In genomic region chr15:37014566-37014965, GRCh38 we compare ENCODE assay signal across 19 cellular contexts.
DNase-seq lines count a peak whose midpoint lies in the region; ATAC-seq and TF ChIP-seq lines count a peak whose summit lies in the region.
"Had no signal": no experiment of that assay in that cellular context is flagged by ENCODE, and none has a peak within 500 bp of the region (broad histone marks: within the 10 kb centered on the region; RNA-seq: fewer than 3 reads in every experiment).

No MANE protein-coding gene starts in this region.

- intact Hi-C loops in Caco-2 (cut with micrococcal nuclease; ENCODE audit: unreplicated experiment), result loop anchor here (1.0 to 2.0 kb wide), 2 partner anchors 21 to 38 kb away; no protein-coding TSS in a partner anchor

- peak overlapping the region; percentile 34 to 80 (median 72) for H3K27ac ChIP-seq in gastroesophageal sphincter
- H3K27ac ChIP-seq: thyroid gland had no signal

- no peak overlapping the region for H3K4me3 Mint-ChIP-seq in Caco-2 (ENCODE audit: unreplicated experiment)
- H3K4me3 Mint-ChIP-seq in nephron progenitor cell, result no peak overlapping the region
- H3K4me3 Mint-ChIP-seq: activated naive CD4-positive, alpha-beta T cell treated with anti-CD3 and anti-CD28 coated beads, Interleukin-2, amount 50 U/mL, for 24 hours; CD4-positive, CD25-positive, alpha-beta regulatory T cell; effector memory CD8-positive, alpha-beta T cell had no signal

- CTCF ChIA-PET in Caco-2 (lab: Charles Lee), result interaction anchor here (0.7 kb wide), 1 partner anchor 229 kb away, joined by 3 read pairs; no protein-coding TSS in a partner anchor

- H3K27me3 ChIP-seq in Caco-2 (replicated peaks; ENCODE audit: control insufficient read depth, insufficient read depth, low read length), result no peaks in the 10 kb centered on the region
- no peaks in the 10 kb centered on the region for H3K27me3 ChIP-seq in gastroesophageal sphincter
- H3K27me3 ChIP-seq: breast epithelium, Peyer's patch, thyroid gland had no signal

- peaks cover 12% of the 10 kb centered on the region for H3K4me1 Mint-ChIP-seq in Caco-2 (ENCODE audit: low read depth, unreplicated experiment)
- peaks cover 57% of the 10 kb centered on the region for H3K4me1 Mint-ChIP-seq in nephron progenitor cell
- H3K4me1 Mint-ChIP-seq: activated naive CD4-positive, alpha-beta T cell treated with anti-CD3 and anti-CD28 coated beads, Interleukin-2, amount 50 U/mL, for 24 hours; CD4-positive, CD25-positive, alpha-beta regulatory T cell had no signal

- H3K36me3 ChIP-seq in Caco-2 (ENCODE audit: control insufficient read depth, insufficient read depth, low read length) (peaks cover 1% of the 10 kb centered on the region; the same call in 1 of the 2 replicates), gastroesophageal sphincter (no peaks in the 10 kb centered on the region)
- H3K36me3 ChIP-seq: breast epithelium, HAP-1, Peyer's patch, thyroid gland had no signal

- TF ChIP-seq EP300 in gastroesophageal sphincter (IDR thresholded peaks at IDR 0.05), result no peak

- H3K4me3 ChIP-seq in Caco-2 (ENCODE audit: low read depth, low read length), result no peak overlapping the region
- H3K4me3 ChIP-seq in gastroesophageal sphincter, result no peak overlapping the region
- H3K4me3 ChIP-seq: breast epithelium, HAP-1, Peyer's patch, thyroid gland had no signal

- ATAC-seq in gastroesophageal sphincter (no peak), GM19328 (IDR thresholded peaks at IDR 0.05; ENCODE audit: unreplicated experiment) (no peak), HG02852 (IDR thresholded peaks at IDR 0.05; ENCODE audit: unreplicated experiment) (no peak)
- ATAC-seq: effector memory CD8-positive, alpha-beta T cell; left lobe of liver had no signal

- 49 to 51% methylated on average over 3 of the region's 3 CpGs for WGBS in gastroesophageal sphincter (ENCODE audit: low coverage in 1 of 2), 2 donors

- peak overlapping the region; percentile 8 for H3K27ac Mint-ChIP-seq in Caco-2 (ENCODE audit: unreplicated experiment)
- peak overlapping the region; percentile 92 for H3K27ac Mint-ChIP-seq in nephron progenitor cell
- H3K27ac Mint-ChIP-seq: activated naive CD4-positive, alpha-beta T cell treated with anti-CD3 and anti-CD28 coated beads, Interleukin-2, amount 50 U/mL, for 24 hours; CD4-positive, CD25-positive, alpha-beta regulatory T cell; effector memory CD8-positive, alpha-beta T cell had no signal

- TF ChIP-seq CTCF in Caco-2 (IDR thresholded peaks at IDR 0.05; ENCODE audit: insufficient read depth in 1 of 2, low read depth in 1 of 2, low read length in 1 of 2, severe bottlenecking in 1 of 2, unreplicated experiment in 1 of 2) (no peak), gastroesophageal sphincter (IDR thresholded peaks at IDR 0.05) (no peak), nephron progenitor cell (IDR thresholded peaks at IDR 0.05) (no peak)

- no peaks in the 10 kb centered on the region for H3K36me3 Mint-ChIP-seq in Caco-2 (ENCODE audit: insufficient read depth, unreplicated experiment)
- peaks cover 85% of the 10 kb centered on the region for H3K36me3 Mint-ChIP-seq in nephron progenitor cell (ENCODE audit: low read depth)
- H3K36me3 Mint-ChIP-seq: activated naive CD4-positive, alpha-beta T cell treated with anti-CD3 and anti-CD28 coated beads, Interleukin-2, amount 50 U/mL, for 24 hours; CD4-positive, CD25-positive, alpha-beta regulatory T cell had no signal

- POLR2A ChIA-PET in Caco-2 (lab: Charles Lee), result no interaction called here

- BruUV-seq in Caco-2 (replicated peaks; lab: Mats Ljungman, UMichigan), result no TSS peak

- DNase-seq in Caco-2, result peak; percentile 51 to 54
- peak; percentile 48 for DNase-seq in RPMI7951 (ENCODE audit: low read depth)
- DNase-seq in nephron progenitor cell, result no peak
- DNase-seq in COLO668 (lab: John Stamatoyannopoulos, UW; ENCODE audit: unreplicated experiment), result no peak
- no peak for DNase-seq in Ammon's horn (ENCODE audit: low spot score)
- DNase-seq: activated CD4-positive, alpha-beta T cell treated with anti-CD3 and anti-CD28 coated beads, Interleukin-2, amount 50 U/mL, for 48 hours; activated T-cell treated with anti-CD3 and anti-CD28 coated beads, Interleukin-2, amount 50 U/mL, for 1 hour; CD4-positive, CD25-positive, alpha-beta regulatory T cell; DMS79; effector memory CD8-positive, alpha-beta T cell; Peyer's patch; thyroid gland had no signal

- no peaks in the 10 kb centered on the region for H3K27me3 Mint-ChIP-seq in Caco-2 (ENCODE audit: insufficient read depth, unreplicated experiment)
- no peaks in the 10 kb centered on the region for H3K27me3 Mint-ChIP-seq in nephron progenitor cell (ENCODE audit: low read depth, poor library complexity)
- H3K27me3 Mint-ChIP-seq: CD4-positive, CD25-positive, alpha-beta regulatory T cell had no signal

- H3K9me3 Mint-ChIP-seq in Caco-2 (ENCODE audit: unreplicated experiment) (no peaks in the 10 kb centered on the region), nephron progenitor cell (peaks cover 12% of the 10 kb centered on the region)

- no peak for TF ChIP-seq POLR2A in gastroesophageal sphincter (IDR thresholded peaks at IDR 0.05)

- H3K9me3 ChIP-seq in Caco-2 (no peaks in the 10 kb centered on the region), gastroesophageal sphincter (no peaks in the 10 kb centered on the region)
- H3K9me3 ChIP-seq: breast epithelium, HAP-1, Peyer's patch, thyroid gland had no signal

- peaks cover 41% of the 10 kb centered on the region for H3K4me1 ChIP-seq in Caco-2
- peaks cover 6 to 39% (median 20%) of the 10 kb centered on the region in 3 donors for H3K4me1 ChIP-seq in gastroesophageal sphincter
- H3K4me1 ChIP-seq: breast epithelium, Peyer's patch, thyroid gland had no signal

Comparison
In these comparisons a context has a peak if more than half of its experiments do, and no peak if none do; other contexts are left out.
1. DNase-seq: peak in Caco-2 (2 of 2) and RPMI7951 (single experiment); none in nephron progenitor cell (single experiment), COLO668 (single experiment) and Ammon's horn (single experiment).